Comparison of ENCODE assay signal across 8 cellular contexts in the genomic region with DNA sequence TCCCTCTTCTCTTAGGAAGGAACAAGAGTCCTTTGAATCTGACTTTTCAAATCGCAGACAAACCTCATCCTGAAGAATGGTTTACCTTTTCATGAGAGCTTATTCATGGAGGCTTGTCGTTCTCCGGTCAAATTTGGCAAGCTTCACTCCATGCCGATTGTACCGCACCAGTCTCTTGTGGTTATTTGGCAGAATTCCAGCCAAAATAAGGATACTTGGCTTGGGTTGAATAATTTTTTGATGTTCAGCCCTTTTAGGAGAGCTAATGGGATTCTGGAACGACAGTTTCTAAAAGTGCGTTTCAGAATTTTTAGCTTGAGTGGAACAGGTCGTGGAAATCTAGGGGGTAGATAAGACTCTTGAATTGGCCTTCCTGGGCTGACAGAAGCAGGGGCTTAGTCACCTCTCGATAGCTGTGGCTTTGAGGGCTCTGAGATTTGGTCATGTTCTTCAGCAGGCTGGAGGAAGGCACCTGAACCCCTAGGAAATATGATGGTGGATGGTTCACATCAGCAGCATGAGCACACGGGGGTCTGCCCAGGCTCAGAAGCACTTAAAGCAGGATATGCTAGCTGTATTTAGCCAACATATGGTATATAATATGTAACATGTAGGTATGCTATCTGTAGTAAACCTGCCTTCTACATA. TPM values are rescaled to one million over a fixed set of nuclear protein-coding genes. Genes with fewer than 3 reads are reported as not detected.
A peak's percentile ranks its signal among the peaks of the same experiment; 100 is the strongest.
DNase-seq lines count a peak whose midpoint lies in the region; ATAC-seq, FAIRE-seq and TF ChIP-seq lines count a peak whose summit lies in the region.

No MANE protein-coding gene starts in this region.

- H3F3A ChIP-seq in neural progenitor cell (ENCODE audit: low read depth) = peaks cover 15% of the 10 kb centered on the region

- no peak overlapping the region for H2AFZ ChIP-seq in neural progenitor cell (replicated peaks)

- H3K36me3 ChIP-seq in GM06990 (ENCODE audit: control insufficient read depth, insufficient read depth, low read length) = no peaks in the 10 kb centered on the region
- H3K36me3 ChIP-seq in neural progenitor cell = no peaks in the 10 kb centered on the region

- H3K27me3 ChIP-seq in GM06990 (replicated peaks; ENCODE audit: control insufficient read depth, insufficient read depth, low read length) (no peaks in the 10 kb centered on the region), neural progenitor cell (peaks cover 22% of the 10 kb centered on the region)

- H3K9me3 Mint-ChIP-seq in central memory CD8-positive, alpha-beta T cell = no peaks in the 10 kb centered on the region
- no peaks in the 10 kb centered on the region for H3K9me3 Mint-ChIP-seq in neural progenitor cell

- no peaks in the 10 kb centered on the region for H3K36me3 Mint-ChIP-seq in central memory CD8-positive, alpha-beta T cell (ENCODE audit: insufficient read depth)
- H3K36me3 Mint-ChIP-seq in neural progenitor cell = no peaks in the 10 kb centered on the region

- CTCF ChIA-PET in GM10248 (lab: Yijun Ruan, JAX) = interaction anchor here (1.0 to 1.7 kb wide), 6 partner anchors 14 to 90 kb away, joined by 3 to 5 read pairs (median 3); no protein-coding TSS in a partner anchor

- H3K4me1 Mint-ChIP-seq in central memory CD8-positive, alpha-beta T cell = peaks cover 60% of the 10 kb centered on the region
- peaks cover 15% of the 10 kb centered on the region for H3K4me1 Mint-ChIP-seq in neural progenitor cell

- H3K27me3 Mint-ChIP-seq in central memory CD8-positive, alpha-beta T cell = no peaks in the 10 kb centered on the region
- peaks cover 3% of the 10 kb centered on the region for H3K27me3 Mint-ChIP-seq in neural progenitor cell (ENCODE audit: insufficient read depth, low read depth)

- H3K4me3 ChIP-seq in GM06990 (replicated peaks; ENCODE audit: low read depth, low read length) (peak overlapping the region; percentile 83), neural progenitor cell (peak overlapping the region; percentile 100), foreskin fibroblast (ENCODE audit: low read depth in 1 of 2, low read length in 2 of 2) (peak overlapping the region in 1 of 2 donors; percentile 4)

- H3K9ac ChIP-seq in neural progenitor cell = no peak overlapping the region

- peak overlapping the region; percentile 84 for H3K4me2 ChIP-seq in neural progenitor cell

- no peak for FAIRE-seq in HTR-8/SVneo (lab: Jason Lieb, UNC)

- DNase-seq in GM06990 (ENCODE audit: extremely low read depth, insufficient read length) (no peak), NCI-H446 treated with DMSO at 0.1 percent for 48 hours (lab: John Stamatoyannopoulos, UW) (peak; percentile 60), neural progenitor cell (ENCODE audit: low spot score) (no peak), HTR-8/SVneo (ENCODE audit: insufficient read length, low spot score) (no peak), GM10248 (ENCODE audit: extremely low spot score) (no peak), foreskin fibroblast (no peak)
- no peak for DNase-seq in central memory CD8-positive, alpha-beta T cell (ENCODE audit: low spot score in 2 of 2)

- peaks cover 43% of the 10 kb centered on the region for H3K4me1 ChIP-seq in neural progenitor cell

- no peaks in the 10 kb centered on the region for H3K9me3 ChIP-seq in neural progenitor cell (ENCODE audit: low read depth)

- no peak for ATAC-seq in central memory CD8-positive, alpha-beta T cell (replicated peaks; ENCODE audit: extremely low read depth, poor library complexity, severe bottlenecking)
- no peak for ATAC-seq in GM19023 (IDR thresholded peaks at IDR 0.05; ENCODE audit: unreplicated experiment)

- H4K20me1 ChIP-seq in neural progenitor cell (ENCODE audit: low read depth) = peaks cover 20% of the 10 kb centered on the region

- H3K27ac Mint-ChIP-seq in central memory CD8-positive, alpha-beta T cell (ENCODE audit: low read depth) = no peak overlapping the region
- H3K27ac Mint-ChIP-seq in neural progenitor cell = no peak overlapping the region

- peaks cover 55% of the 10 kb centered on the region for H3K79me2 ChIP-seq in neural progenitor cell (ENCODE audit: low read depth)

- TF ChIP-seq CTCF in GM06990 (IDR thresholded peaks at IDR 0.05; ENCODE audit: insufficient read depth, low read length, poor library complexity, severe bottlenecking) = no peak
- no peak for TF ChIP-seq CTCF in neural progenitor cell (IDR thresholded peaks at IDR 0.05)
- TF ChIP-seq CTCF in GM10248 (IDR thresholded peaks at IDR 0.05; ENCODE audit: control extremely low read depth, extremely low read depth, low read depth, missing control alignments) = no peak
- TF ChIP-seq CTCF in foreskin fibroblast (IDR thresholded peaks at IDR 0.05; ENCODE audit: low read depth, low read length) = no peak

- POLR2A ChIA-PET in GM10248 (lab: Yijun Ruan, JAX) = interaction anchor here (0.6 to 1.3 kb wide), 2 partner anchors 96 to 119 kb away, joined by 3 read pairs; a partner anchor contains a TSS

- H3K27ac ChIP-seq in neural progenitor cell = no peak overlapping the region

- H3K4me3 Mint-ChIP-seq in central memory CD8-positive, alpha-beta T cell = peak overlapping the region; percentile 78
- H3K4me3 Mint-ChIP-seq in neural progenitor cell = peak overlapping the region; percentile 91

RNA-seq across cellular contexts. Expression of a gene that starts 1.5 kb away (rescaled TPM):
- total RNA-seq in neural progenitor cell (ENCODE audit: low replicate concordance) = 18.6 and 24.3 TPM in 2 replicates
